In the genomic region with DNA sequence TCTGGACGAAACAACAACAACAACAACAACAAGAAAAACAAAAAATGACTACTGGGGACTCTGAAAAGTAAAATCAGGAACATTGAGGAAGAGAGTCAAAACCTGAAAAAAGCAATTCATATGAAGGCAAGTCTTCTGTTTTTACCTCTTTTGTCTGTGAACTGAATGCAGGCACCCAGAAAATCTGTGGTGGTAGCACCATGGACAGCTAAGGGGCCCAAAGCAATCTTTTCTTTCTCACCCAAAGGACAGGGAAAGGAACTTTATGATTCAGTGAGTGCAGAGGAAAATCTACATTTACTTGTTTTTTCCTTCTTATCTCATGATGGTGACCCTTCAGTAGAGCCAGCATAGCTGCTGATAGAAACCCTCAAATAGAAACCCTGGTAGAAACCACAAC, we compare ENCODE assay signal across 22 cellular contexts. TPM values are rescaled to one million over a fixed set of nuclear protein-coding genes. Genes with fewer than 3 reads are reported as not detected.
"Had no signal": no experiment of that assay in that cellular context is flagged by ENCODE, and none has a peak within 500 bp of the region (broad histone marks: within the 10 kb centered on the region; RNA-seq: fewer than 3 reads in every experiment).

No MANE protein-coding gene starts in this region.

- H3K4me3 ChIP-seq: K562 had no signal

- H3K4me2 ChIP-seq: KMS-11 had no signal

- H3K9ac ChIP-seq: KMS-11 had no signal

- H3K27ac ChIP-seq: KMS-11, RWPE1 had no signal

- FAIRE-seq: HepG2, K562 had no signal

- ATAC-seq: HepG2, K562, Panc1 had no signal

- DNase-seq: IMR-90, Kasumi-1, MM.1S, NCI-H1092 treated with DMSO at 0.1 percent for 48 hours, NCI-H1436, NCI-H187, NCI-H2029, NCI-H2081 treated with DMSO at 0.1 percent for 48 hours, NCI-H2171, NCI-H226, NCI-H446, NCI-H510A, NCI-H524 treated with DMSO at 0.1 percent for 48 hours, NCI-H69, NCI-H774, SHP77 had no signal

RNA-seq across cellular contexts. Expression of a gene that starts 10.4 kb away (rescaled TPM):
- total RNA-seq: HepG2; IMR-90; K562; T-helper 1 cell treated with Interleukin-12 subunit alpha and Interleukin-12 subunit beta and Interleukin-4 antibody, amounts not matched to agents 30 ng/mL and 1 ng/mL, for 36 hours had no signal
- polyA plus RNA-seq: HepG2, IMR-90, K562 had no signal
